Comparison of ENCODE assay signal across 27 cellular contexts in genomic region chr12:108425238-108425795, GRCh38.
DNase-seq lines count a peak whose midpoint lies in the region; ATAC-seq, FAIRE-seq and TF ChIP-seq lines count a peak whose summit lies in the region.
"Had no signal": no experiment of that assay in that cellular context is flagged by ENCODE, and none has a peak within 500 bp of the region (broad histone marks: within the 10 kb centered on the region; RNA-seq: fewer than 3 reads in every experiment).

No MANE protein-coding gene starts in this region.

- H3K14ac ChIP-seq in trophoblast cell (ENCODE audit: low read length), result no peak overlapping the region

- no peaks in the 10 kb centered on the region for H3K79me1 ChIP-seq in trophoblast cell (ENCODE audit: low read length)

- H2BK120ac ChIP-seq in trophoblast cell (ENCODE audit: insufficient read depth, low read length, poor library complexity), result no peak overlapping the region

- no peak overlapping the region for H3K23ac ChIP-seq in trophoblast cell (ENCODE audit: low read length)

- no peak overlapping the region for H4K8ac ChIP-seq in trophoblast cell (ENCODE audit: low read depth, low read length)

- no peak overlapping the region for H3K4ac ChIP-seq in trophoblast cell (ENCODE audit: low read depth, low read length)

- H2BK5ac ChIP-seq in trophoblast cell (ENCODE audit: low read depth, low read length, poor library complexity), result no peak overlapping the region

- H3K4me2 ChIP-seq in trophoblast cell (ENCODE audit: low read length), result no peak overlapping the region

- H3K4me3 ChIP-seq in trophoblast cell (ENCODE audit: low read depth, low read length), result no peak overlapping the region
- H3K4me3 ChIP-seq in body of pancreas, result no peak overlapping the region
- H3K4me3 ChIP-seq: ascending aorta, ovary, stomach, upper lobe of right lung had no signal

- H3K27ac ChIP-seq in trophoblast cell (ENCODE audit: low read depth, low read length) (no peak overlapping the region), body of pancreas (no peak overlapping the region)
- H3K27ac ChIP-seq: ascending aorta, ovary, stomach, upper lobe of right lung had no signal

- H3K9ac ChIP-seq in trophoblast cell (ENCODE audit: low read length), result no peak overlapping the region

- TF ChIP-seq POLR2A in body of pancreas (IDR thresholded peaks at IDR 0.05), result no peak

- H3K4me1 ChIP-seq in trophoblast cell (ENCODE audit: control insufficient read depth in 1 of 2, insufficient read depth in 2 of 2, low read length in 2 of 2) (no peaks in the 10 kb centered on the region), body of pancreas (no peaks in the 10 kb centered on the region)
- H3K4me1 ChIP-seq: ascending aorta, stomach, upper lobe of right lung had no signal

- intact Hi-C loops in body of pancreas (cut with DNase I), result no loop called here

- no peak overlapping the region for H2AK5ac ChIP-seq in trophoblast cell (ENCODE audit: low read length)

- no peaks in the 10 kb centered on the region for H3K79me2 ChIP-seq in trophoblast cell (ENCODE audit: control insufficient read depth, insufficient read depth, low read length, poor library complexity)

- H3K36me3 ChIP-seq in trophoblast cell (ENCODE audit: control insufficient read depth in 1 of 2, insufficient read depth in 2 of 2, low read length in 2 of 2), result no peaks in the 10 kb centered on the region
- no peaks in the 10 kb centered on the region for H3K36me3 ChIP-seq in body of pancreas (replicated peaks in 1 of 2; ENCODE audit: insufficient read depth in 1 of 2, low read depth in 2 of 2)
- H3K36me3 ChIP-seq: ascending aorta, ovary, stomach, upper lobe of right lung had no signal

- no peak overlapping the region for H2AFZ ChIP-seq in trophoblast cell (ENCODE audit: insufficient read depth, low read length, poor library complexity)

- H4K91ac ChIP-seq in trophoblast cell (ENCODE audit: low read depth, low read length), result no peak overlapping the region

- H3K27me3 ChIP-seq in trophoblast cell (ENCODE audit: insufficient read depth, low read length) (no peaks in the 10 kb centered on the region), body of pancreas (no peaks in the 10 kb centered on the region)
- H3K27me3 ChIP-seq: ascending aorta, ovary, stomach, upper lobe of right lung had no signal

- no peak overlapping the region for H2BK12ac ChIP-seq in trophoblast cell (ENCODE audit: low read length)

- DNase-seq in HCEC 1CT (peak; percentile 6), NCI-H345 treated with DMSO at 0.1 percent for 48 hours (lab: John Stamatoyannopoulos, UW; ENCODE audit: unreplicated experiment) (peak; percentile 94), fibroblast of gingiva (ENCODE audit: low read depth) (peak; percentile 24), trophoblast cell (peak; percentile 23 to 81), urothelium cell line (ENCODE audit: low spot score) (no peak), body of pancreas (no peak), KG1 (lab: John Stamatoyannopoulos, UW) (no peak), C1 segment of cervical spinal cord (lab: John Stamatoyannopoulos, UW) (no peak)
- DNase-seq: activated CD4-positive, alpha-beta T cell treated with anti-CD3 and anti-CD28 coated beads for 48 hours; activated CD8-positive, alpha-beta memory T cell treated with anti-CD3 and anti-CD28 coated beads, Interleukin-2, amount 50 U/mL, for 48 hours; activated effector memory CD4-positive, alpha-beta T cell treated with Interleukin-2 at 50 U/mL for 16 hours; AML-193; cerebellar nuclear complex; effector memory CD8-positive, alpha-beta T cell; GOT3; head of caudate nucleus; NCI-H1436 treated with DMSO at 0.1 percent for 48 hours; NCI-H526 treated with DMSO at 0.1 percent for 48 hours; ovary; PC-3; SIG-M5; stimulated activated CD4-positive, alpha-beta T cell treated with anti-CD3 and anti-CD28 coated beads, Interleukin-2, amount 100 ng/mL, for 48 hours; stomach; T-helper 1 cell; upper lobe of right lung had no signal

- no peak overlapping the region for H4K12ac ChIP-seq in trophoblast cell (ENCODE audit: low read depth, low read length)

- no peaks in the 10 kb centered on the region for H3K9me3 ChIP-seq in trophoblast cell (ENCODE audit: insufficient read depth, low read depth, low read length)
- no peaks in the 10 kb centered on the region for H3K9me3 ChIP-seq in body of pancreas
- H3K9me3 ChIP-seq: ascending aorta, ovary, upper lobe of right lung had no signal

- TF ChIP-seq CTCF in body of pancreas (IDR thresholded peaks at IDR 0.05), result no peak

- ATAC-seq in body of pancreas, result no peak
- ATAC-seq: effector memory CD8-positive, alpha-beta T cell; HepG2; PC-3; upper lobe of right lung had no signal

- no peak for FAIRE-seq in urothelium cell line (lab: Jason Lieb, UNC)
- FAIRE-seq: HepG2 had no signal

- H3K18ac ChIP-seq in trophoblast cell (ENCODE audit: low read length), result no peak overlapping the region

Comparison
In these comparisons a context has a peak if more than half of its experiments do, and no peak if none do; other contexts are left out.
1. DNase-seq: peak in HCEC 1CT (single experiment), NCI-H345 treated with DMSO at 0.1 percent for 48 hours (single experiment), fibroblast of gingiva (single experiment) and trophoblast cell (2 of 2); none in urothelium cell line (single experiment), body of pancreas (0 of 4), KG1 (single experiment) and C1 segment of cervical spinal cord (0 of 14).